In genomic region chr1:226937940-226938725, GRCh38 we compare ENCODE assay signal across 1 cellular context.
TF ChIP-seq lines count a peak whose summit lies in the region.

No MANE protein-coding gene starts in this region.

TF ChIP-seq in K562, 482 proteins besides CTCF, POLR2A, EP300 and RAD21 (continued from another document):
- 0 out of 2 replicates have a peak, but pooled peaks have one; percentile 26 for TF ChIP-seq CUX1 (CRISPR knock-in tag; IDR thresholded peaks at IDR 0.05)
- peak; percentile 31; the same call in 1 of the 2 replicates for TF ChIP-seq ZNF395 (CRISPR knock-in tag; IDR thresholded peaks at IDR 0.05)
- peak in 1 of 2 experiments; percentile 59; a peak in 2 of 4 replicates for TF ChIP-seq ZNF639 (CRISPR knock-in tag; conservative IDR thresholded peaks at IDR 0.05 in 1 of 2, IDR thresholded peaks at IDR 0.05 in 1 of 2)
- 0 out of 2 replicates have a peak, but pooled peaks have one; percentile 13 for TF ChIP-seq TFAP4 (CRISPR knock-in tag; IDR thresholded peaks at IDR 0.05; ENCODE audit: borderline replicate concordance)
- TF ChIP-seq ZNF740 (CRISPR knock-in tag; IDR thresholded peaks at IDR 0.05) = no peak
- 0 out of 4 replicates have a peak, but pooled peaks of 1 of the 2 experiments have one; percentile 39 for TF ChIP-seq ZNF740 (tag; IDR thresholded peaks at IDR 0.05)
- TF ChIP-seq RUNX1 (IDR thresholded peaks at IDR 0.05; ENCODE audit: low read depth) = no peak
- TF ChIP-seq ZFX (CRISPR knock-in tag; IDR thresholded peaks at IDR 0.05) = 0 out of 2 replicates have a peak, but pooled peaks have one; percentile 26
- TF ChIP-seq AFF4 (CRISPR knock-in tag; IDR thresholded peaks at IDR 0.05) = 0 out of 2 replicates have a peak, but pooled peaks have one; percentile 32
TF ChIP-seq in K562: peak in this region for 10.
